Comparison of ENCODE assay signal across 10 cellular contexts in the genomic region with DNA sequence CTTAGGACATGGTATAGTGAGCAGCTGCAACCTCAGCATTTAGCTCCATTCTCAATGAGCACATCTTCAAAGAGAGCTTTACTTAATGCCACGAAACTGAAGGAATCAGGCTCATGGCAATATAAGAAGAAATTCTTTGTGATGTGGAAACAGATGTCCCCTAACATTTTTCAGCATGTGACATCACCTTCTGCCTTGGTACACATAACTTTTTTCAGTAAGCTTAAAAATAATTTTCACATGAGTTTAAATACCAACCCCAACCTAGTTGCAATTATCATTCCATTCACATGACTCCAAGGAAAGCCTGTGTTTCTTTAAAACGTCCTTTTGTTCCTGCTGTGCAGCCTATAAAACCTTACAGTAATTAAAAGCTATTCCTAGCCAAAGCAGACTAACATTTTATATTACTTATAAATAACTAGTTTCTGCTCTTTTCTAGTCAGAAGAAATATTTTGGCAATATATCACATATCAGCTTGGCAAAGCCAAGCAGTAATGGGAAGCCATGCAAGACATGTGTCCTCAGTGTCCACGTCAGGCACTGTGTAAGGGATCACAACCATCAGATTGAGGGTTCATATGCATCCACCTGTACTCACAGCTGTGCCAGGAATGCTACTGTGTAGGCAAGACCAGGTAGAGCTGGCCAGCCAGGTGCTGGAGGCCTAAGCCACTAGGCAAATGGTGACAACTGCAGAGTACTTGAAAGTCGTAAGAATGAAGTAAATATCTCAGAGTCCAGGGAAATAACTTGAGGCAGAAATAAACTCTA.
A peak's percentile ranks its signal among the peaks of the same experiment; 100 is the strongest.
DNase-seq lines count a peak whose midpoint lies in the region; ATAC-seq, FAIRE-seq and TF ChIP-seq lines count a peak whose summit lies in the region.
"Had no signal": no experiment of that assay in that cellular context is flagged by ENCODE, and none has a peak within 500 bp of the region (broad histone marks: within the 10 kb centered on the region; RNA-seq: fewer than 3 reads in every experiment).

No MANE protein-coding gene starts in this region.

- H3K56ac ChIP-seq in IMR-90 (ENCODE audit: extremely low read depth, insufficient read depth, low read length) = peak overlapping the region; percentile 65
- no peak overlapping the region for H3K56ac ChIP-seq in H9 (ENCODE audit: insufficient read length, low read depth, low read length)

- dilution Hi-C loops in IMR-90 (cut with HindIII; ENCODE audit: low sequenced_read_pairs, unreplicated experiment) = no loop called here

- H3K14ac ChIP-seq in IMR-90 (replicated peaks; ENCODE audit: low read depth, low read length) (peak overlapping the region; percentile 91), H9 (ENCODE audit: insufficient read depth, low read length) (no peak overlapping the region)

- H3K36me3 ChIP-seq in CD4-positive, CD25-positive, alpha-beta regulatory T cell (ENCODE audit: control insufficient read depth, insufficient read depth, low read length) = peaks cover 6% of the 10 kb centered on the region
- H3K36me3 ChIP-seq in IMR-90 (ENCODE audit: control insufficient read depth, insufficient read depth, low read length) (0 out of 2 replicates have a peak, but pooled peaks cover 2% of the 10 kb centered on the region), bronchial epithelial cell (ENCODE audit: control insufficient read depth, insufficient read depth, low read length) (no peaks in the 10 kb centered on the region)

- TF ChIP-seq POLR2A in IMR-90 (IDR thresholded peaks at IDR 0.05; ENCODE audit: low read depth, low read length) = no peak

- POLR2A ChIA-PET in IMR-90 (lab: Charles Lee; ENCODE audit: unreplicated experiment) = no interaction called here

- H4K5ac ChIP-seq in IMR-90 (ENCODE audit: low read depth, low read length) (peak overlapping the region; percentile 96), H9 (ENCODE audit: insufficient read length, low read depth, low read length) (no peak overlapping the region)

- H3K27me3 Mint-ChIP-seq in CD4-positive, CD25-positive, alpha-beta regulatory T cell = no peaks in the 10 kb centered on the region
- no peaks in the 10 kb centered on the region for H3K27me3 Mint-ChIP-seq in H9 (ENCODE audit: low read depth)

- peaks cover 51 to 80% (median 59%) of the 10 kb centered on the region in 4 donors for H3K4me1 Mint-ChIP-seq in CD4-positive, CD25-positive, alpha-beta regulatory T cell
- peaks cover 7 to 10% of the 10 kb centered on the region in 2 experiments; a peak in 3 of 4 replicates for H3K4me1 Mint-ChIP-seq in H9

- peaks cover 5% of the 10 kb centered on the region for H3K9me1 ChIP-seq in IMR-90 (ENCODE audit: insufficient read depth, low read length)

- peak overlapping the region; percentile 69; the same call in 2 of the 3 replicates for H2BK15ac ChIP-seq in IMR-90 (ENCODE audit: low read depth, low read length)
- H2BK15ac ChIP-seq in H9 (ENCODE audit: low read depth, low read length) = no peak overlapping the region

- H3K9me3 Mint-ChIP-seq in CD4-positive, CD25-positive, alpha-beta regulatory T cell = no peaks in the 10 kb centered on the region
- H3K9me3 Mint-ChIP-seq in H9 = no peaks in the 10 kb centered on the region

- H3K9me3 ChIP-seq in CD4-positive, CD25-positive, alpha-beta regulatory T cell (ENCODE audit: control insufficient read depth in 2 of 2, low read length in 2 of 2) = no peaks in the 10 kb centered on the region
- H3K9me3 ChIP-seq in IMR-90 (ENCODE audit: control insufficient read depth, insufficient read depth, low read length) (no peaks in the 10 kb centered on the region), H9 (ENCODE audit: control insufficient read depth, low read depth, low read length) (no peaks in the 10 kb centered on the region)
- H3K9me3 ChIP-seq: psoas muscle had no signal

- intact Hi-C loops in IMR-90 (cut with micrococcal nuclease) = loop anchor here (2.0 kb wide), 1 partner anchor 25 kb away; no protein-coding TSS in a partner anchor
- intact Hi-C loops in left colon (cut with DNase I, micrococcal nuclease) = no loop called here

- H3K18ac ChIP-seq in IMR-90 (ENCODE audit: low read depth, low read length) = peak overlapping the region; percentile 96
- no peak overlapping the region for H3K18ac ChIP-seq in H9 (ENCODE audit: insufficient read length, low read depth, low read length)

- no peaks in the 10 kb centered on the region for H3K27me3 ChIP-seq in CD4-positive, CD25-positive, alpha-beta regulatory T cell (ENCODE audit: control insufficient read depth, insufficient read depth, low read length)
- no peaks in the 10 kb centered on the region for H3K27me3 ChIP-seq in IMR-90 (ENCODE audit: control insufficient read depth, insufficient read depth, low read length)
- H3K27me3 ChIP-seq in bronchial epithelial cell (ENCODE audit: control insufficient read depth, insufficient read depth, low read length) = no peaks in the 10 kb centered on the region
- no peaks in the 10 kb centered on the region for H3K27me3 ChIP-seq in H9 (ENCODE audit: insufficient read depth, low read length)

- BruUV-seq in IMR-90 (replicated peaks; lab: Mats Ljungman, UMichigan) = no TSS peak

- no CpG with 5 or more reads among the region's 4 CpGs for WGBS in IMR-90 (ENCODE audit: extremely low coverage in 2 of 2, insufficient read length in 1 of 2), 2 experiments
- WGBS in H9 (ENCODE audit: extremely low coverage, insufficient read length, low lambda C conversion rate) = no CpG with 5 or more reads among the region's 4 CpGs

- H3K4me1 ChIP-seq in CD4-positive, CD25-positive, alpha-beta regulatory T cell (ENCODE audit: control insufficient read depth, insufficient read depth, low read length, poor library complexity, severe bottlenecking) = peaks cover 49% of the 10 kb centered on the region
- peaks cover 9% of the 10 kb centered on the region for H3K4me1 ChIP-seq in IMR-90 (ENCODE audit: control insufficient read depth, insufficient read depth, low read length)
- H3K4me1 ChIP-seq in H9 (ENCODE audit: insufficient read depth, low read length) = no peaks in the 10 kb centered on the region
- H3K4me1 ChIP-seq: psoas muscle had no signal

- peak overlapping the region; percentile 99 for H2BK120ac ChIP-seq in IMR-90 (ENCODE audit: low read depth, low read length)
- H2BK120ac ChIP-seq in H9 (ENCODE audit: low read depth, low read length, poor library complexity, severe bottlenecking) = no peak overlapping the region

- peak overlapping the region; percentile 76 for H3K9ac ChIP-seq in IMR-90 (ENCODE audit: low read depth, low read length)
- no peak overlapping the region for H3K9ac ChIP-seq in H9 (ENCODE audit: extremely low read depth, insufficient read length, low read length)

- H2BK20ac ChIP-seq in IMR-90 (ENCODE audit: low read depth, low read length) = peak overlapping the region; percentile 97
- H2BK20ac ChIP-seq in H9 (ENCODE audit: low read depth, low read length, poor library complexity, severe bottlenecking) = no peak overlapping the region

- H3K4me3 Mint-ChIP-seq in CD4-positive, CD25-positive, alpha-beta regulatory T cell = peak overlapping the region in 2 of 4 donors; percentile 19
- no peak overlapping the region for H3K4me3 Mint-ChIP-seq in H9

- peak overlapping the region; percentile 96 for H4K91ac ChIP-seq in IMR-90 (ENCODE audit: insufficient read depth, low read depth, low read length)
- no peak overlapping the region for H4K91ac ChIP-seq in H9 (ENCODE audit: insufficient read length, low read depth, low read length)

- H3T11ph ChIP-seq in H9 (ENCODE audit: low read length) = no peak overlapping the region

- peak overlapping the region; percentile 60 to 75 (median 62) for H3K27ac Mint-ChIP-seq in CD4-positive, CD25-positive, alpha-beta regulatory T cell
- peak overlapping the region in 1 of 3 experiments; percentile 75; a peak in 1 of 7 replicates for H3K27ac Mint-ChIP-seq in H9

- H2AK5ac ChIP-seq in IMR-90 (ENCODE audit: low read depth, low read length) = peak overlapping the region; percentile 99
- H2AK5ac ChIP-seq in H9 (ENCODE audit: insufficient read length, low read length) = no peak overlapping the region

- TF ChIP-seq RAD21 in IMR-90 (IDR thresholded peaks at IDR 0.05; ENCODE audit: low read length) = no peak

- CTCF ChIA-PET in IMR-90 (lab: Yijun Ruan, JAX) = interaction anchor here (0.9 to 1.2 kb wide), 2 partner anchors 11 to 26 kb away, joined by 3 to 5 read pairs; no protein-coding TSS in a partner anchor

- peak overlapping the region; percentile 70 for H2AFZ ChIP-seq in IMR-90 (replicated peaks; ENCODE audit: low read length, poor library complexity)
- no peak overlapping the region for H2AFZ ChIP-seq in H9 (ENCODE audit: low read length)

- H4K8ac ChIP-seq in IMR-90 (ENCODE audit: low read depth in 2 of 2, low read length in 2 of 2) = peak overlapping the region; percentile 73 to 96
- no peak overlapping the region for H4K8ac ChIP-seq in H9 (replicated peaks; ENCODE audit: insufficient read length, low read depth, low read length)

- in situ Hi-C loops in IMR-90 (cut with MboI; ENCODE audit: low sequenced_read_pairs) = no loop called here

- TF ChIP-seq CTCF in IMR-90 (conservative IDR thresholded peaks at IDR 0.05; ENCODE audit: low read depth, low read length) (no peak), bronchial epithelial cell (IDR thresholded peaks at IDR 0.05; ENCODE audit: insufficient read depth, low read length, severe bottlenecking) (no peak), H9 (conservative IDR thresholded peaks at IDR 0.05) (no peak)

- peak overlapping the region; percentile 30 for H2AK9ac ChIP-seq in IMR-90 (replicated peaks; ENCODE audit: low read depth, low read length, poor library complexity)

- H4K20me1 ChIP-seq in IMR-90 (ENCODE audit: insufficient read depth, low read length) = no peaks in the 10 kb centered on the region
- no peaks in the 10 kb centered on the region for H4K20me1 ChIP-seq in H9 (ENCODE audit: control insufficient read depth, insufficient read depth, insufficient read length)

- DNase-seq in CD4-positive, CD25-positive, alpha-beta regulatory T cell = no peak
- DNase-seq in IMR-90 (peak; percentile 90), bronchial epithelial cell (ENCODE audit: low read depth) (peak; percentile 70), myocyte (ENCODE audit: low read depth) (peak; percentile 69), left colon (no peak), H9 (no peak), NCI-H2196 treated with DMSO at 0.1 percent for 48 hours (lab: John Stamatoyannopoulos, UW; ENCODE audit: unreplicated experiment) (no peak), NCI-H187 (lab: John Stamatoyannopoulos, UW) (no peak)
- DNase-seq: psoas muscle had no signal

- H2BK5ac ChIP-seq in IMR-90 (ENCODE audit: low read depth, low read length, poor library complexity, severe bottlenecking) (peak overlapping the region; percentile 89), H9 (ENCODE audit: insufficient read length, low read length) (no peak overlapping the region)

- peak overlapping the region; percentile 49 for H3K27ac ChIP-seq in CD4-positive, CD25-positive, alpha-beta regulatory T cell (ENCODE audit: insufficient read depth, low read length, poor library complexity, severe bottlenecking)
- H3K27ac ChIP-seq in IMR-90 (ENCODE audit: insufficient read depth, low read length) (peak overlapping the region; percentile 98), H9 (ENCODE audit: insufficient read length, low read depth, low read length) (no peak overlapping the region)
- H3K27ac ChIP-seq: psoas muscle, SK-N-MC had no signal

- H3K23me2 ChIP-seq in H9 (ENCODE audit: insufficient read length, low read depth, low read length, poor library complexity, severe bottlenecking) = no peaks in the 10 kb centered on the region

- no peak overlapping the region for H2BK12ac ChIP-seq in H9 (ENCODE audit: insufficient read length, low read depth, low read length)

- peak overlapping the region; percentile 96 for H3K23ac ChIP-seq in IMR-90 (ENCODE audit: low read depth, low read length)
- no peak overlapping the region for H3K23ac ChIP-seq in H9 (ENCODE audit: insufficient read length, low read depth, low read length)

- H3K79me1 ChIP-seq in IMR-90 (ENCODE audit: low read depth in 1 of 2, low read length in 2 of 2) = peaks cover 0 to 8% of the 10 kb centered on the region in 2 experiments; a peak in 2 of 4 replicates
- no peaks in the 10 kb centered on the region for H3K79me1 ChIP-seq in H9 (ENCODE audit: insufficient read depth, low read depth, low read length, poor library complexity, severe bottlenecking)

- H3K4me3 ChIP-seq in CD4-positive, CD25-positive, alpha-beta regulatory T cell (ENCODE audit: low read depth, low read length) = peak overlapping the region; percentile 38
- no peak overlapping the region for H3K4me3 ChIP-seq in IMR-90 (ENCODE audit: insufficient read depth, low read depth, low read length)
- no peak overlapping the region for H3K4me3 ChIP-seq in bronchial epithelial cell (ENCODE audit: low read depth, low read length)
- H3K4me3 ChIP-seq: psoas muscle, SK-N-MC had no signal

- H3K4ac ChIP-seq in IMR-90 (ENCODE audit: low read depth, low read length) (peak overlapping the region; percentile 99), H9 (ENCODE audit: low read depth, low read length) (no peak overlapping the region)

- ATAC-seq in CD4-positive, CD25-positive, alpha-beta regulatory T cell (ENCODE audit: low read depth in 2 of 2) = no peak
- ATAC-seq in IMR-90 (ENCODE audit: low read depth) (peak; percentile 87), left colon (no peak)

- peaks cover 10% of the 10 kb centered on the region for H3K36me3 Mint-ChIP-seq in CD4-positive, CD25-positive, alpha-beta regulatory T cell
- H3K36me3 Mint-ChIP-seq in H9 (ENCODE audit: insufficient read depth in 1 of 3, low read depth in 3 of 3) = no peaks in the 10 kb centered on the region

- H3K4me2 ChIP-seq in IMR-90 (ENCODE audit: low read depth, low read length) = peak overlapping the region; percentile 90
- no peak overlapping the region for H3K4me2 ChIP-seq in H9 (ENCODE audit: insufficient read depth, insufficient read length, low read length)

- H3K79me2 ChIP-seq in H9 (ENCODE audit: insufficient read depth, low read length) = no peaks in the 10 kb centered on the region

- no peak for FAIRE-seq in bronchial epithelial cell (lab: Jason Lieb, UNC)

Comparison
In these comparisons a context has a peak if more than half of its experiments do, and no peak if none do; other contexts are left out.
1. DNase-seq: peak in IMR-90 (single experiment), bronchial epithelial cell (single experiment) and myocyte (single experiment); none in CD4-positive, CD25-positive, alpha-beta regulatory T cell (0 of 3), left colon (0 of 2), H9 (single experiment), NCI-H2196 treated with DMSO at 0.1 percent for 48 hours (single experiment) and NCI-H187 (0 of 2).